2 cellular contexts compared by ENCODE assay signal in the genomic region with DNA sequence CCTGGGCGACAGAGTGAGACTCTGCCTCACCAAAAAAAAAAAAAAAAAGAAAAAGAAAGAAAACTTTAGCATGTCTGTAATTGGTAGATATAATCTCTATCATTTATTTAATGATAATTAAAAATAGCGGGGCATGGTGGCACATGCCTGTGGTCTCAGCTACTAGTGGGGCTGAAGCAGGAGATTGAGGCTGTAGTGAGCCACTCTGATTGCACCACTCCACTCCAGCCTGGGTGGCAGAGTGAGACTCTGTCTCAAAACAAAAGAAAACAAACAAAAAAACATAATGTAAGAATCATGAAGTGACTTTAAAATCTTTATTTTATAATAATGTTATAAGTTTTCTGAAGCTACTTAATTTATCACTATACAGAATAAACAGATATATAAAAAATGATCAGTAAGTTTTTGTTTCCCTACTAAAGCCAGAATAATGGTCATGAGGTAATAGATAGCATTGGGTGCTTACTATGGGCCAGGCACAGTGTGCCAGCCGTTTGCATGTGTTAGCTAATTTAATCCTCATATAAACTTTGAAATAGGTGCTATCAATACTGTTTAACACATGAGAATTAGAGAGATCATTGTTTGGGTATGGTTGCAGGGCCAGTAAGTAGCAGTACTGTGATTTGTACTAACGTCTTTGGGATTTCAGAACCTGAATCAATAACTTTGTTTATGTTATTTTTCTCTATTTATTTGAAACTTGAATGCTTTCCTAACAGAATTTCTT.
TF ChIP-seq lines count a peak whose summit lies in the region.

No MANE protein-coding gene starts in this region.

TF ChIP-seq in IMR-90, 13 proteins besides CTCF, POLR2A, EP300 and RAD21:
- TF ChIP-seq CEBPB (IDR thresholded peaks at IDR 0.05; ENCODE audit: low read depth, low read length) (peak; percentile 79), MAZ (IDR thresholded peaks at IDR 0.05; ENCODE audit: borderline replicate concordance, low read depth, low read length) (no peak)

TF ChIP-seq in GM12878, 131 proteins besides CTCF, POLR2A, EP300 and RAD21:
- TF ChIP-seq RFX5 (IDR thresholded peaks at IDR 0.05; ENCODE audit: low read depth, low read length) (no peak), PAX8 (IDR thresholded peaks at IDR 0.05) (0 out of 2 replicates have a peak, but pooled peaks have one; percentile 47), MEF2A (IDR thresholded peaks at IDR 0.05; ENCODE audit: insufficient read depth, low read depth, low read length) (no peak), KDM1A (IDR thresholded peaks at IDR 0.05; ENCODE audit: borderline replicate concordance) (no peak), NR2C1 (IDR thresholded peaks at IDR 0.05) (no peak), IRF3 (IDR thresholded peaks at IDR 0.05) (no peak)
